In the genomic region with DNA sequence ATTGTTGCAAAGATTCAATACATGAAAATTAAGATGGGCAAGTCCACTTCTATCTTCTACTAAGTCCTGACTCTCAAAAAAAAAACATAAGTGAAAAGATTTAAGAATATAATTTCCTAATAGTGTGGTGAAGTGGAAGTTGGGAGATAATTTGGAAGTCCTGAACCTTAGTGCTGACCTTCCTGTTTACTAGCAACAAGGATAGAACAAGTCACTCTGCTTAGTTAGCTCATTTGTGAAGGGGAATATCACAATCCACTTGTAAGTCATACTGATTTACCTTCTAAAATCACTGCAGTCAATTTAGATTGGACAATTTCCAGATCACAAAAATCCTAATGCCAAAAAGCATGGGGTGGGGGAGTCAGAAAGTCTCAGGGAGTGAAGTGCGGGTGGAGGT, we compare ENCODE assay signal across 28 cellular contexts.
"Had no signal": no experiment of that assay in that cellular context is flagged by ENCODE, and none has a peak within 500 bp of the region (broad histone marks: within the 10 kb centered on the region; RNA-seq: fewer than 3 reads in every experiment).

No MANE protein-coding gene starts in this region.

- H3K9me3 ChIP-seq: colonic mucosa, gastrocnemius medialis had no signal

- H3K4me1 ChIP-seq: colonic mucosa, esophagus muscularis mucosa, esophagus squamous epithelium, foreskin keratinocyte, gastrocnemius medialis, gastroesophageal sphincter had no signal

- H3K27ac ChIP-seq: colonic mucosa, coronary artery, dorsolateral prefrontal cortex, epithelial cell of prostate, esophagus muscularis mucosa, esophagus squamous epithelium, foreskin keratinocyte, gastrocnemius medialis, gastroesophageal sphincter, heart left ventricle, heart right ventricle had no signal

- H3K27ac Mint-ChIP-seq: dendritic cell treated with granulocyte-macrophage colony-stimulating factor and Interleukin-4, amounts not matched to agents 40 ng/mL and 50 ng/mL, for 4 days; effector memory CD8-positive, alpha-beta T cell; endodermal cell had no signal

- DNase-seq: colonic mucosa; cortex of kidney; dermis blood vessel endothelial cell; dorsolateral prefrontal cortex; effector CD4-positive, alpha-beta T cell; effector CD8-positive, alpha-beta T cell; effector memory CD4-positive, alpha-beta T cell; effector memory CD8-positive, alpha-beta T cell; endodermal cell; erythroblast; esophagus squamous epithelium; foreskin fibroblast; foreskin keratinocyte; foreskin melanocyte; gastrocnemius medialis; glutamatergic neuron; head of caudate nucleus; heart left ventricle; heart right ventricle had no signal

- H3K36me3 ChIP-seq: colonic mucosa, esophagus muscularis mucosa, esophagus squamous epithelium, gastrocnemius medialis, gastroesophageal sphincter, heart left ventricle, heart right ventricle had no signal

- H3K4me3 ChIP-seq: colonic mucosa, coronary artery, dorsolateral prefrontal cortex, esophagus muscularis mucosa, esophagus squamous epithelium, gastrocnemius medialis, gastroesophageal sphincter, heart left ventricle, heart right ventricle had no signal

- H3K9me3 Mint-ChIP-seq: dendritic cell treated with granulocyte-macrophage colony-stimulating factor and Interleukin-4, amounts not matched to agents 40 ng/mL and 50 ng/mL, for 4 days; effector memory CD8-positive, alpha-beta T cell; endodermal cell had no signal

- H3K27me3 ChIP-seq: colonic mucosa, dorsolateral prefrontal cortex, esophagus muscularis mucosa, esophagus squamous epithelium, foreskin keratinocyte, gastrocnemius medialis, gastroesophageal sphincter, heart left ventricle, heart right ventricle had no signal

- H3K27me3 Mint-ChIP-seq: dendritic cell treated with granulocyte-macrophage colony-stimulating factor and Interleukin-4, amounts not matched to agents 40 ng/mL and 50 ng/mL, for 4 days; effector memory CD8-positive, alpha-beta T cell had no signal

- FAIRE-seq: colon, endometrium, frontal cortex had no signal

- H3K4me3 Mint-ChIP-seq: dendritic cell treated with granulocyte-macrophage colony-stimulating factor and Interleukin-4, amounts not matched to agents 40 ng/mL and 50 ng/mL, for 4 days; effector memory CD8-positive, alpha-beta T cell; endodermal cell had no signal

- ATAC-seq: effector memory CD8-positive, alpha-beta T cell; esophagus mucosa; foreskin keratinocyte; gastrocnemius medialis; gastroesophageal sphincter; heart left ventricle; heart right ventricle had no signal
